17 cellular contexts compared by ENCODE assay signal in genomic region chr5:139644001-139644456, GRCh38. TPM values are rescaled to one million over a fixed set of nuclear protein-coding genes. Genes with fewer than 3 reads are reported as not detected.
DNase-seq lines count a peak whose midpoint lies in the region; ATAC-seq, FAIRE-seq and TF ChIP-seq lines count a peak whose summit lies in the region.
"Had no signal": no experiment of that assay in that cellular context is flagged by ENCODE, and none has a peak within 500 bp of the region (broad histone marks: within the 10 kb centered on the region; RNA-seq: fewer than 3 reads in every experiment).

No MANE protein-coding gene starts in this region.

- no peak for ATAC-seq in left colon
- ATAC-seq in sciatic nerve, result no peak
- no peak for ATAC-seq in GM18858 (IDR thresholded peaks at IDR 0.05; ENCODE audit: unreplicated experiment)
- ATAC-seq: activated naive CD8-positive, alpha-beta T cell treated with anti-CD3 and anti-CD28 coated beads, Interleukin-2, amount 50 U/mL, for 24 hours; foreskin keratinocyte had no signal

- no peaks in the 10 kb centered on the region for H3K9me3 ChIP-seq in PC-9 (ENCODE audit: insufficient read depth, low read depth)
- H3K9me3 ChIP-seq: BE2C, neutrophil had no signal

- BruUV-seq in PC-9 (replicated peaks; lab: Mats Ljungman, UMichigan), result no TSS peak

- no peak overlapping the region for H2AFZ ChIP-seq in PC-9

- H3K4me1 ChIP-seq in PC-9 (replicated peaks; ENCODE audit: insufficient read depth), result peaks cover 75% of the 10 kb centered on the region
- H3K4me1 ChIP-seq: foreskin keratinocyte had no signal

- CTCF ChIA-PET in PC-9 (lab: Charles Lee), result no interaction called here

- H3K27me3 ChIP-seq in PC-9 (ENCODE audit: insufficient read depth, low read depth), result no peaks in the 10 kb centered on the region
- H3K27me3 ChIP-seq: BE2C had no signal

- peaks cover 3% of the 10 kb centered on the region for H3K79me2 ChIP-seq in PC-9 (ENCODE audit: low read depth)

- FAIRE-seq in D721Med (lab: Jason Lieb, UNC), result no peak
- FAIRE-seq: RCC 7860 had no signal

- intact Hi-C loops in PC-9 (cut with micrococcal nuclease; ENCODE audit: unreplicated experiment) (no loop called here), left colon (cut with DNase I, micrococcal nuclease) (no loop called here), sciatic nerve (cut with DNase I) (no loop called here)

- H3F3A ChIP-seq in PC-9 (ENCODE audit: insufficient read depth, low read depth), result peaks cover 31% of the 10 kb centered on the region

- DNase-seq in PC-9 (no peak), left colon (peak; percentile 33 to 44), sciatic nerve (ENCODE audit: low spot score) (peak; percentile 50), T-helper 9 cell (no peak), mucosa of gallbladder (ENCODE audit: low spot score) (no peak), D721Med (ENCODE audit: insufficient read length, low spot score) (no peak)
- DNase-seq: activated CD8-positive, alpha-beta memory T cell treated with anti-CD3 and anti-CD28 coated beads for 24 hours; activated naive CD8-positive, alpha-beta T cell treated with anti-CD3 and anti-CD28 coated beads, Interleukin-2, amount 50 U/mL, for 24 hours; BE2C; foreskin keratinocyte; H9; NCI-H1092 treated with DMSO at 0.1 percent for 48 hours; NCI-H446 treated with DMSO at 0.1 percent for 48 hours had no signal

- no peaks in the 10 kb centered on the region for H4K20me1 ChIP-seq in PC-9 (ENCODE audit: insufficient read depth)

- no peak overlapping the region for H3K4me3 ChIP-seq in PC-9

- POLR2A ChIA-PET in PC-9 (lab: Charles Lee; ENCODE audit: unreplicated experiment), result interaction anchor here (0.7 kb wide), 1 partner anchor 162 kb away, joined by 8 read pairs; the partner anchor contains the start of gene STING1

- TF ChIP-seq CTCF in C4-2B (conservative IDR thresholded peaks at IDR 0.05) (no peak), PC-9 (conservative IDR thresholded peaks at IDR 0.05) (no peak), D721Med (IDR thresholded peaks at IDR 0.05; ENCODE audit: insufficient read depth, missing control alignments) (no peak)

- H3K9me2 ChIP-seq in PC-9 (ENCODE audit: insufficient read depth), result no peaks in the 10 kb centered on the region

- peak overlapping the region; percentile 81 for H3K4me2 ChIP-seq in PC-9

- peak overlapping the region; percentile 60 for H3K27ac ChIP-seq in C4-2B
- H3K27ac ChIP-seq in PC-9, result peak overlapping the region; percentile 57
- H3K27ac ChIP-seq: foreskin keratinocyte, neutrophil had no signal

- H3K36me3 ChIP-seq in PC-9 (ENCODE audit: low read depth), result no peaks in the 10 kb centered on the region
- H3K36me3 ChIP-seq: BE2C, neutrophil had no signal

RNA-seq across cellular contexts. Expression of gene CXXC5, which starts 4.1 kb away (rescaled TPM):
- total RNA-seq in PC-9 (2021), result 59.9 and 68.2 TPM in 2 replicates
- total RNA-seq in left colon, result 10 to 100 TPM; 28.2 to 30.2 TPM
- 62.7 TPM for total RNA-seq in sciatic nerve
- 71.7 TPM for total RNA-seq in mucosa of gallbladder

Comparison
In these comparisons a context has a peak if more than half of its experiments do, and no peak if none do; other contexts are left out.
1. DNase-seq: peak in left colon (2 of 2) and sciatic nerve (single experiment); none in PC-9 (0 of 2), T-helper 9 cell (single experiment), mucosa of gallbladder (single experiment) and D721Med (single experiment).